ENCODE assay signal across 22 cellular contexts in genomic region chr2:33706410-33706809, GRCh38.
"Had no signal": no experiment of that assay in that cellular context is flagged by ENCODE, and none has a peak within 500 bp of the region (broad histone marks: within the 10 kb centered on the region; RNA-seq: fewer than 3 reads in every experiment).

No MANE protein-coding gene starts in this region.

- H3K9me3 ChIP-seq: breast epithelium, esophagus squamous epithelium, gastroesophageal sphincter, neutrophil, ovary, psoas muscle, right atrium auricular region, spleen, upper lobe of left lung had no signal

- H3K27me3 ChIP-seq: breast epithelium, esophagus squamous epithelium, gastroesophageal sphincter, neutrophil, ovary, right atrium auricular region, spleen, upper lobe of left lung had no signal

- DNase-seq: activated CD4-positive, alpha-beta T cell treated with anti-CD3 and anti-CD28 coated beads for 4 hours; activated CD4-positive, alpha-beta T cell treated with anti-CD3 and anti-CD28 coated beads, Interleukin-2, amount 50 U/mL, for 48 hours; activated CD4-positive, CD25-positive, alpha-beta regulatory T cell; activated naive CD4-positive, alpha-beta T cell treated with anti-CD3 and anti-CD28 coated beads for 36 hours; activated naive CD8-positive, alpha-beta T cell treated with anti-CD3 and anti-CD28 coated beads, Interleukin-2, amount 10 ng/mL, durations not matched to agents 7 days and 5 days; activated T-cell treated with anti-CD3 and anti-CD28 coated beads, Interleukin-2, amount 50 U/mL, for 48 hours; amniotic stem cell; esophagus squamous epithelium; head of caudate nucleus; hypothalamus; ovary; psoas muscle; spleen; stimulated activated CD4-positive, alpha-beta T cell treated with anti-CD3 and anti-CD28 coated beads, Interleukin-4, amount 100 ng/mL, for 1 hour; stimulated activated naive CD4-positive, alpha-beta T cell treated with Interleukin-2 at 50 U/mL for 16 hours; upper lobe of left lung had no signal

- H3K4me3 ChIP-seq: breast epithelium, esophagus squamous epithelium, gastroesophageal sphincter, ovary, psoas muscle, right atrium auricular region, spleen, upper lobe of left lung had no signal

- FAIRE-seq: colon had no signal

- H3K4me1 ChIP-seq: breast epithelium, esophagus squamous epithelium, psoas muscle, right atrium auricular region had no signal

- ATAC-seq: gastroesophageal sphincter; natural killer cell treated with Interleukin-12 subunit alpha and Interleukin-12 subunit beta and Interleukin-15 and Interleukin-18, amount 100 ng/mL, for 72 hours; psoas muscle had no signal

- H3K27ac ChIP-seq: breast epithelium, esophagus squamous epithelium, gastroesophageal sphincter, neutrophil, ovary, psoas muscle, right atrium auricular region, spleen, upper lobe of left lung had no signal

- H3K36me3 ChIP-seq: breast epithelium, esophagus squamous epithelium, gastroesophageal sphincter, neutrophil, ovary, right atrium auricular region, spleen, upper lobe of left lung had no signal
